In the genomic region with DNA sequence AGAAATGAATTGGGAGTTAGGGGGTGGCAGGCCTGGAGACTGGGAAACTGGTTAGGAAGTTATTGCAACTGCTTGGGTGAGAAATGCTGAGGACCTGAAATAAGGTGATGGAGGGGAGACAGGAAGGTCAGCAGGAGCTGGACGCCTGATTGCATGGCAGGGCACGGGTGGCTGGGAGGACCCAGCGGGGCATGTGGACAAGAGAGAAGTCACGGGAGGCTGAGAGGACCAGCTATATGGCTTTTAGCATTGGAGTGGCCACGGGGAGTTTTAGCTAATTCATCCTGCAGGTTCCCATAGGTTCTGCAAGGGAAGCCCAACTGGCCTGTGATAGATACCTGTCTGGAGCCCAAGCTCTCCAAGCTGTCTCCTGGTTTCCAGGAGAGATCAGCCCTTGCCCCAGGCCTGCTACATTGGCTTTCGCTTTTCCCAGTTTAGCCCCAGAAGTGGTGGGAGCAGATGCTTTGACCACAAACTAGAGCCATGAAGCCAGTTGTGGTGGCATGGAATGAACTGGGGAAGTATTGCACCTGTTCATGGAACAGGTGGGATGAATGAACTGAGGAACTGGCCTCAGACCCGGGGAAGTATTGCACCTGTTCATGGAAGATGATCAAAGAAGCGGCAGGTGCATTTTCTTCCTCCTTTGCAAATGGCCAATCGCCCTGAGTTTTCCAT, we compare ENCODE assay signal across 19 cellular contexts.
"Had no signal": no experiment of that assay in that cellular context is flagged by ENCODE, and none has a peak within 500 bp of the region (broad histone marks: within the 10 kb centered on the region; RNA-seq: fewer than 3 reads in every experiment).

No MANE protein-coding gene starts in this region.

- H3K27me3 ChIP-seq: foreskin keratinocyte, ovary, right atrium auricular region had no signal

- H3K9me3 ChIP-seq: left lung, lower lobe of right lung, ovary, right atrium auricular region had no signal

- H3K36me3 ChIP-seq: left lung, lower lobe of right lung, ovary, right atrium auricular region had no signal

- H3K4me3 ChIP-seq: left lung, lower lobe of right lung, ovary, right atrium auricular region had no signal

- H3K27ac Mint-ChIP-seq: memory B cell; mesothelial cell of epicardium; stimulated activated naive B cell treated with anti-CD40 and anti-IgM and Interleukin-4, amounts not matched to agents 10 μg/mL and 1 μg/mL and 100 μg/mL, for 72 hours had no signal

- H3K36me3 Mint-ChIP-seq: immature natural killer cell; memory B cell; mesothelial cell of epicardium; stimulated activated naive B cell treated with anti-CD40 and anti-IgM and Interleukin-4, amounts not matched to agents 10 μg/mL and 1 μg/mL and 100 μg/mL, for 72 hours had no signal

- H3K9me3 Mint-ChIP-seq: immature natural killer cell; memory B cell; mesothelial cell of epicardium; neural crest cell; stimulated activated naive B cell treated with anti-CD40 and anti-IgM and Interleukin-4, amounts not matched to agents 10 μg/mL and 1 μg/mL and 100 μg/mL, for 72 hours had no signal

- DNase-seq: cerebellar nuclear complex; dermis blood vessel endothelial cell; erythroblast; foreskin keratinocyte; immature natural killer cell; left lung; lower lobe of right lung; naive thymus-derived CD4-positive, alpha-beta T cell; nucleus accumbens; stimulated activated CD4-positive, alpha-beta T cell treated with anti-CD3 and anti-CD28 coated beads, Interleukin-15, amount 100 ng/mL, for 24 hours; stimulated activated CD4-positive, alpha-beta T cell treated with anti-CD3 and anti-CD28 coated beads, Interleukin-1b, Interleukin-23, amount 100 ng/mL, for 48 hours; stimulated activated CD4-positive, alpha-beta T cell treated with anti-CD3 and anti-CD28 coated beads, Interleukin-4, amount 100 ng/mL, for 24 hours; stimulated activated naive B cell treated with anti-CD40 and anti-IgM and Interleukin-4, amounts not matched to agents 10 μg/mL and 1 μg/mL and 100 μg/mL, for 72 hours; trophoblast cell had no signal

- H3K4me3 Mint-ChIP-seq: memory B cell; mesothelial cell of epicardium; naive thymus-derived CD4-positive, alpha-beta T cell; neural crest cell; stimulated activated naive B cell treated with anti-CD40 and anti-IgM and Interleukin-4, amounts not matched to agents 10 μg/mL and 1 μg/mL and 100 μg/mL, for 72 hours had no signal

- H3K27ac ChIP-seq: left lung, lower lobe of right lung, ovary, right atrium auricular region had no signal
